ENCODE assay signal across 34 cellular contexts in the genomic region with DNA sequence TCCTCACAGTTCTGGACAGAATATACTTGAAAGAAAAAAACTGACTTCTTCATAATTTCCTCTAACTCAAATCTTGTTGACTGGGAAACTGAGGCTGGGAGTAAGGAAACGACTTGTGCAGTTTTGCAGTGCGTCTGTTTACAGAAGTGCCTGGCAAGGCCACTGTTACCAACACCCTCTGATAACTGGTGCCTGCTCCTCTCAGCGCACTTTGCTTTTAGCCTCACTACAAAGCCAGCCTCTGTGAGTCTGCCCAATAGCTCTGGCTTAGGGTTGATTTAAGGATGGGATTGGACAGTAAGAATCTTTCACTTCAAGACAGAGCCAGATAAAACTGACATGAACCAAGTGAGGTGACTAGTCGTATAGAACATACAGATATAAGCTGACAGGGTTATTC.
"Had no signal": no experiment of that assay in that cellular context is flagged by ENCODE, and none has a peak within 500 bp of the region (broad histone marks: within the 10 kb centered on the region; RNA-seq: fewer than 3 reads in every experiment).

No MANE protein-coding gene starts in this region.

- H3K27me3 Mint-ChIP-seq: activated B cell treated with CpG ODN at 0.5 μM for 24 hours; activated CD8-positive, alpha-beta T cell treated with anti-CD3 and anti-CD28 coated beads for 36 hours; activated naive CD8-positive, alpha-beta T cell; activated T-helper 17 cell treated with anti-CD3 and anti-CD28 coated beads, Interleukin-2, amount 50 U/mL, for 72 hours; effector memory CD8-positive, alpha-beta T cell; T-cell; T-helper 17 cell had no signal

- H3K27ac Mint-ChIP-seq: activated B cell treated with CpG ODN at 0.5 μM for 24 hours; activated CD8-positive, alpha-beta T cell treated with anti-CD3 and anti-CD28 coated beads for 36 hours; activated naive CD8-positive, alpha-beta T cell; activated T-helper 17 cell treated with anti-CD3 and anti-CD28 coated beads, Interleukin-2, amount 50 U/mL, for 72 hours; effector memory CD8-positive, alpha-beta T cell; T-cell; T-helper 17 cell; T-helper 2 cell treated with Interferon-gamma antibody and Interleukin-4, amounts not matched to agents 5 μg/mL and 100 μg/mL, for 36 hours had no signal

- FAIRE-seq: astrocyte, colon had no signal

- H3K36me3 ChIP-seq: brain microvascular endothelial cell, gastrocnemius medialis, WERI-Rb-1 had no signal

- H3K9me3 Mint-ChIP-seq: activated B cell treated with CpG ODN at 0.5 μM for 24 hours; effector memory CD8-positive, alpha-beta T cell; T-helper 2 cell treated with Interferon-gamma antibody and Interleukin-4, amounts not matched to agents 5 μg/mL and 100 μg/mL, for 36 hours had no signal

- H3K27me3 ChIP-seq: brain microvascular endothelial cell, esophagus muscularis mucosa, foreskin keratinocyte, gastrocnemius medialis had no signal

- DNase-seq: activated B cell treated with CpG ODN at 0.5 μM for 24 hours; activated CD4-positive, alpha-beta T cell treated with anti-CD3 and anti-CD28 coated beads for 48 hours; activated CD4-positive, alpha-beta T cell treated with anti-CD3 and anti-CD28 coated beads, Interleukin-2, amount 50 U/mL, for 1 hour; activated CD4-positive, alpha-beta T cell treated with anti-CD3 and anti-CD28 coated beads, Interleukin-2, amount 50 U/mL, for 48 hours; activated CD8-positive, alpha-beta memory T cell treated with anti-CD3 and anti-CD28 coated beads for 24 hours; activated CD8-positive, alpha-beta T cell treated with anti-CD3 and anti-CD28 coated beads for 36 hours; activated effector memory CD4-positive, alpha-beta T cell treated with Interleukin-2 at 50 U/mL for 16 hours; activated gamma-delta T cell treated with Interleukin-2 at 50 U/mL for 16 hours; activated naive CD4-positive, alpha-beta T cell treated with anti-CD3 and anti-CD28 coated beads, Interleukin-2, amount 50 U/mL, for 16 hours; activated naive CD4-positive, alpha-beta T cell treated with Interleukin-2 at 50 U/mL for 16 hours; activated T-cell treated with anti-CD3 and anti-CD28 coated beads, Interleukin-2, amount 50 U/mL, for 4 hours; amniotic stem cell; anterior cingulate cortex; brain microvascular endothelial cell; caudate nucleus; cortex of kidney; dermis blood vessel endothelial cell; effector CD4-positive, alpha-beta T cell; effector memory CD8-positive, alpha-beta T cell; erythroblast; foreskin keratinocyte; gastrocnemius medialis; glutamatergic neuron; T-cell; T-helper 17 cell; T1000; WERI-Rb-1 had no signal

- H3K4me3 Mint-ChIP-seq: activated B cell treated with CpG ODN at 0.5 μM for 24 hours; activated CD8-positive, alpha-beta T cell treated with anti-CD3 and anti-CD28 coated beads for 36 hours; activated naive CD8-positive, alpha-beta T cell; activated T-cell treated with anti-CD3 and anti-CD28 coated beads, Interleukin-2, amount 50 U/mL, for 4 hours; activated T-helper 17 cell treated with anti-CD3 and anti-CD28 coated beads, Interleukin-2, amount 50 U/mL, for 72 hours; effector memory CD8-positive, alpha-beta T cell; T-cell; T-helper 17 cell; T-helper 2 cell treated with Interferon-gamma antibody and Interleukin-4, amounts not matched to agents 5 μg/mL and 100 μg/mL, for 36 hours had no signal

- H3K4me1 Mint-ChIP-seq: activated B cell treated with CpG ODN at 0.5 μM for 24 hours, T-cell, T-helper 17 cell had no signal

- H3K9me3 ChIP-seq: esophagus muscularis mucosa, gastrocnemius medialis had no signal

- H3K4me3 ChIP-seq: esophagus muscularis mucosa, gastrocnemius medialis had no signal

- H3K36me3 Mint-ChIP-seq: activated naive CD8-positive, alpha-beta T cell; T-cell had no signal

- H3K4me1 ChIP-seq: foreskin keratinocyte had no signal

- ATAC-seq: activated CD4-positive, CD25-positive, alpha-beta regulatory T cell treated with anti-CD3 and anti-CD28 coated beads, Interleukin-2, amount 50 U/mL, for 24 hours; activated CD8-positive, alpha-beta T cell treated with anti-CD3 and anti-CD28 coated beads for 36 hours; activated T-cell treated with anti-CD3 and anti-CD28 coated beads, Interleukin-2, amount 50 U/mL, for 4 hours; activated T-helper 17 cell treated with anti-CD3 and anti-CD28 coated beads, Interleukin-2, amount 50 U/mL, for 72 hours; effector memory CD8-positive, alpha-beta T cell; foreskin keratinocyte; gastrocnemius medialis; T-cell; T-helper 17 cell had no signal

- H3K27ac ChIP-seq: brain microvascular endothelial cell, esophagus muscularis mucosa, foreskin keratinocyte, gastrocnemius medialis, WERI-Rb-1 had no signal
